Comparison of ENCODE assay signal across 28 cellular contexts in genomic region chr4:125265846-125266245, GRCh38. TPM values are rescaled to one million over a fixed set of nuclear protein-coding genes. Genes with fewer than 3 reads are reported as not detected.
"Had no signal": no experiment of that assay in that cellular context is flagged by ENCODE, and none has a peak within 500 bp of the region (broad histone marks: within the 10 kb centered on the region; RNA-seq: fewer than 3 reads in every experiment).

No MANE protein-coding gene starts in this region.

- H3K36me3 Mint-ChIP-seq: activated CD8-positive, alpha-beta memory T cell treated with anti-CD3 and anti-CD28 coated beads, Interleukin-2, amount 10 ng/mL, durations not matched to agents 7 days and 5 days; activated naive CD8-positive, alpha-beta T cell had no signal

- H3K27me3 ChIP-seq: MG63, SJCRH30 had no signal

- H3K4me1 ChIP-seq: SJCRH30 had no signal

- H3K4me3 Mint-ChIP-seq: activated CD8-positive, alpha-beta memory T cell treated with anti-CD3 and anti-CD28 coated beads, Interleukin-2, amount 10 ng/mL, durations not matched to agents 7 days and 5 days; activated naive CD4-positive, alpha-beta T cell treated with anti-CD3 and anti-CD28 coated beads for 36 hours; activated naive CD8-positive, alpha-beta T cell; activated T-cell treated with anti-CD3 and anti-CD28 coated beads, Interleukin-2, amount 50 U/mL, for 24 hours; activated T-helper 1 cell treated with anti-CD3 and anti-CD28 coated beads, Interleukin-12 subunit alpha, Interleukin-12 subunit beta, Interleukin-2, Interleukin-4 antibody, amounts not matched to agents 30 ng/mL and 10 ng/mL and 1 ng/mL, durations not matched to agents 14 hours and 24 hours and 36 hours had no signal

- H3K9ac ChIP-seq: KMS-11, SK-N-SH had no signal

- H3K4me2 ChIP-seq: KMS-11, SK-N-SH had no signal

- H3K27me3 Mint-ChIP-seq: activated CD8-positive, alpha-beta memory T cell treated with anti-CD3 and anti-CD28 coated beads, Interleukin-2, amount 10 ng/mL, durations not matched to agents 7 days and 5 days; activated naive CD8-positive, alpha-beta T cell; activated T-cell treated with anti-CD3 and anti-CD28 coated beads, Interleukin-2, amount 50 U/mL, for 24 hours had no signal

- H3K4me1 Mint-ChIP-seq: activated CD8-positive, alpha-beta memory T cell treated with anti-CD3 and anti-CD28 coated beads, Interleukin-2, amount 10 ng/mL, durations not matched to agents 7 days and 5 days had no signal

- H3K27ac ChIP-seq: KMS-11, SJCRH30 had no signal

- ATAC-seq: activated CD8-positive, alpha-beta memory T cell treated with anti-CD3 and anti-CD28 coated beads, Interleukin-2, amount 10 ng/mL, durations not matched to agents 7 days and 5 days had no signal

- H3K27ac Mint-ChIP-seq: activated CD8-positive, alpha-beta memory T cell treated with anti-CD3 and anti-CD28 coated beads, Interleukin-2, amount 10 ng/mL, durations not matched to agents 7 days and 5 days; activated naive CD4-positive, alpha-beta T cell treated with anti-CD3 and anti-CD28 coated beads for 36 hours; activated naive CD8-positive, alpha-beta T cell; activated T-cell treated with anti-CD3 and anti-CD28 coated beads, Interleukin-2, amount 50 U/mL, for 24 hours; activated T-helper 1 cell treated with anti-CD3 and anti-CD28 coated beads, Interleukin-12 subunit alpha, Interleukin-12 subunit beta, Interleukin-2, Interleukin-4 antibody, amounts not matched to agents 30 ng/mL and 10 ng/mL and 1 ng/mL, durations not matched to agents 14 hours and 24 hours and 36 hours had no signal

- H3K4me3 ChIP-seq: MG63, SJCRH30 had no signal

- H3K9me3 Mint-ChIP-seq: activated naive CD4-positive, alpha-beta T cell treated with anti-CD3 and anti-CD28 coated beads for 36 hours; activated T-cell treated with anti-CD3 and anti-CD28 coated beads, Interleukin-2, amount 50 U/mL, for 24 hours; activated T-helper 1 cell treated with anti-CD3 and anti-CD28 coated beads, Interleukin-12 subunit alpha, Interleukin-12 subunit beta, Interleukin-2, Interleukin-4 antibody, amounts not matched to agents 30 ng/mL and 10 ng/mL and 1 ng/mL, durations not matched to agents 14 hours and 24 hours and 36 hours had no signal

- H3K36me3 ChIP-seq: MG63, SJCRH30 had no signal

- H3K9me3 ChIP-seq: MG63, SJCRH30, SK-N-SH had no signal

- DNase-seq: activated CD4-positive, alpha-beta T cell treated with anti-CD3 and anti-CD28 coated beads for 48 hours; activated CD4-positive, alpha-beta T cell treated with anti-CD3 and anti-CD28 coated beads, Interleukin-2, amount 50 U/mL, for 4 hours; activated CD4-positive, CD25-positive, alpha-beta regulatory T cell treated with anti-CD3 and anti-CD28 coated beads, Interleukin-2, amount 50 U/mL, for 72 hours; activated CD8-positive, alpha-beta memory T cell treated with anti-CD3 and anti-CD28 coated beads, Interleukin-2, amount 10 ng/mL, durations not matched to agents 7 days and 5 days; activated effector memory CD4-positive, alpha-beta T cell treated with Interleukin-2 at 50 U/mL for 16 hours; activated naive CD4-positive, alpha-beta T cell treated with anti-CD3 and anti-CD28 coated beads for 36 hours; activated T-cell treated with anti-CD3 and anti-CD28 coated beads, Interleukin-2, amount 50 U/mL, for 24 hours; cerebellar nuclear complex; MG63; MV-4-11; NCI-H1092 treated with DMSO at 0.1 percent for 48 hours; NCI-H1417 treated with DMSO at 0.1 percent for 48 hours; NCI-H1694; NCI-H2029; NCI-H2107; NCI-H2171 treated with DMSO at 0.1 percent for 48 hours; NCI-H345; NCI-H510A; NCI-H526 treated with DMSO at 0.1 percent for 48 hours; NCI-H82; Right ventricle myocardium superior; SJCRH30; SK-N-SH had no signal

RNA-seq across cellular contexts. Expression of gene FAT4, which starts 48.9 kb away (rescaled TPM):
- total RNA-seq: activated CD8-positive, alpha-beta memory T cell treated with anti-CD3 and anti-CD28 coated beads, Interleukin-2, amount 10 ng/mL, durations not matched to agents 7 days and 5 days; activated naive CD4-positive, alpha-beta T cell treated with anti-CD3 and anti-CD28 coated beads for 36 hours; activated T-helper 1 cell treated with anti-CD3 and anti-CD28 coated beads, Interleukin-12 subunit alpha, Interleukin-12 subunit beta, Interleukin-2, Interleukin-4 antibody, amounts not matched to agents 30 ng/mL and 10 ng/mL and 1 ng/mL, durations not matched to agents 14 hours and 24 hours and 36 hours; OCI-LY7; T-helper 1 cell treated with Interleukin-12 subunit alpha and Interleukin-12 subunit beta and Interleukin-4 antibody, amounts not matched to agents 30 ng/mL and 1 ng/mL, for 36 hours had no signal
